In genomic region chr19:48713041-48713863, GRCh38 we compare ENCODE assay signal across 6 cellular contexts. TPM values are rescaled to one million over a fixed set of nuclear protein-coding genes. Genes with fewer than 3 reads are reported as not detected.
DNase-seq lines count a peak whose midpoint lies in the region; ATAC-seq, FAIRE-seq and TF ChIP-seq lines count a peak whose summit lies in the region.

No MANE protein-coding gene starts in this region.

- H3K9ac ChIP-seq in HUES6 (ENCODE audit: low read length) = peak overlapping the region; percentile 57

- H3K4me2 ChIP-seq in A549 = peak overlapping the region; percentile 92

- peak overlapping the region; percentile 78 for H3K27ac Mint-ChIP-seq in dendritic cell treated with granulocyte-macrophage colony-stimulating factor and Interleukin-4, amounts not matched to agents 40 ng/mL and 50 ng/mL, for 4 days

- no peaks in the 10 kb centered on the region for H3K36me3 ChIP-seq in HUES6 (ENCODE audit: control insufficient read depth, insufficient read depth, low read length)

- H3K4me3 Mint-ChIP-seq in dendritic cell treated with granulocyte-macrophage colony-stimulating factor and Interleukin-4, amounts not matched to agents 40 ng/mL and 50 ng/mL, for 4 days = peak overlapping the region; percentile 77

- no peak for TF ChIP-seq POLR2A in A549 (IDR thresholded peaks at IDR 0.05; ENCODE audit: low read length)

- FAIRE-seq in A549 (lab: Jason Lieb, UNC) = no peak

- 6% methylated on average over 25 of the region's 25 CpGs for WGBS in A549 (ENCODE audit: missing lambda C conversion rate)

- ATAC-seq in A549 (peak; percentile 68 to 71), HG03457 (IDR thresholded peaks at IDR 0.05; ENCODE audit: unreplicated experiment) (no peak), HG02870 (IDR thresholded peaks at IDR 0.05; ENCODE audit: unreplicated experiment) (no peak)

- H3K27ac ChIP-seq in A549 (peak overlapping the region; percentile 75 to 85), HUES6 (ENCODE audit: low read depth, low read length) (no peak overlapping the region)

- peaks cover 21% of the 10 kb centered on the region for H3K4me1 Mint-ChIP-seq in dendritic cell treated with granulocyte-macrophage colony-stimulating factor and Interleukin-4, amounts not matched to agents 40 ng/mL and 50 ng/mL, for 4 days (ENCODE audit: low read depth)

- H3K27me3 ChIP-seq in HUES6 (ENCODE audit: control insufficient read depth, insufficient read depth, low read length) = no peaks in the 10 kb centered on the region

- peaks cover 6% of the 10 kb centered on the region for H3K27me3 Mint-ChIP-seq in dendritic cell treated with granulocyte-macrophage colony-stimulating factor and Interleukin-4, amounts not matched to agents 40 ng/mL and 50 ng/mL, for 4 days

- TF ChIP-seq RAD21 in A549 (conservative IDR thresholded peaks at IDR 0.05 in 1 of 2, IDR thresholded peaks at IDR 0.05 in 1 of 2) = no peak

- CTCF ChIA-PET in A549 (lab: Yijun Ruan, JAX) = interaction anchor here (1.0 to 5.4 kb wide), 18 partner anchors 12 to 129 kb away, joined by 3 to 31 read pairs (median 6); partner anchors contain the start of genes CA11 and FUT2

- intact Hi-C loops in dendritic cell treated with granulocyte-macrophage colony-stimulating factor and Interleukin-4, amounts not matched to agents 40 ng/mL and 50 ng/mL, for 4 days (cut with micrococcal nuclease) = no loop called here

- TF ChIP-seq CTCF in A549 (IDR thresholded peaks at IDR 0.05) = no peak

- TF ChIP-seq EP300 in A549 (IDR thresholded peaks at IDR 0.05) = no peak

- peaks cover 16% of the 10 kb centered on the region for H3K4me1 ChIP-seq in A549
- H3K4me1 ChIP-seq in HUES6 (ENCODE audit: control insufficient read depth, insufficient read depth, low read length) = peaks cover 30% of the 10 kb centered on the region

- no peaks in the 10 kb centered on the region for H3K9me3 Mint-ChIP-seq in dendritic cell treated with granulocyte-macrophage colony-stimulating factor and Interleukin-4, amounts not matched to agents 40 ng/mL and 50 ng/mL, for 4 days

- peak overlapping the region; percentile 68 for H3K4me3 ChIP-seq in A549
- peak overlapping the region; percentile 88 for H3K4me3 ChIP-seq in HUES6 (ENCODE audit: low read depth, low read length)

- no peaks in the 10 kb centered on the region for H3K36me3 Mint-ChIP-seq in dendritic cell treated with granulocyte-macrophage colony-stimulating factor and Interleukin-4, amounts not matched to agents 40 ng/mL and 50 ng/mL, for 4 days (ENCODE audit: low read depth)

- H3K9me3 ChIP-seq in A549 (no peaks in the 10 kb centered on the region), HUES6 (ENCODE audit: control insufficient read depth, insufficient read depth, low read depth, low read length) (peaks cover 3% of the 10 kb centered on the region)

- DNase-seq in A549 (ENCODE audit: low read depth in 1 of 2, low spot score in 1 of 2) (peak; percentile 75 to 94), renal cortical epithelial cell (ENCODE audit: low read depth) (peak; percentile 15)

- POLR2A ChIA-PET in A549 (lab: Yijun Ruan, JAX) = interaction anchor here (0.6 to 1.2 kb wide), 6 partner anchors 17 to 209 kb away, joined by 3 read pairs; partner anchors contain the start of genes FUT2, IZUMO1 and PPP1R15A

TF ChIP-seq in A549, 52 proteins besides CTCF, POLR2A, EP300 and RAD21:
- TF ChIP-seq ZC3H11A (IDR thresholded peaks at IDR 0.05) (no peak), FOXS1 (CRISPR knock-in tag; IDR thresholded peaks at IDR 0.05) (no peak), POLR2AphosphoS2 (conservative IDR thresholded peaks at IDR 0.05; ENCODE audit: low read length) (no peak), ZSCAN20 (CRISPR knock-in tag; IDR thresholded peaks at IDR 0.05) (no peak), RFX5 (IDR thresholded peaks at IDR 0.05) (no peak), CBX8 (IDR thresholded peaks at IDR 0.05) (no peak), BCL3 (IDR thresholded peaks at IDR 0.05) (no peak), SREBF2 (IDR thresholded peaks at IDR 0.05) (no peak), FOSL2 (IDR thresholded peaks at IDR 0.05) (no peak), FOSL2 (CRISPR knock-in tag; IDR thresholded peaks at IDR 0.05) (no peak), EHF (CRISPR knock-in tag; IDR thresholded peaks at IDR 0.05) (no peak), RNF2 (IDR thresholded peaks at IDR 0.05; ENCODE audit: borderline replicate concordance, low read depth) (no peak)

RNA-seq across cellular contexts. Expression of gene MAMSTR, which starts 6.3 kb away (rescaled TPM):
- polyA plus RNA-seq in A549 (2011; rRNA removed) = 0.45 and 0.52 TPM in 2 replicates
- 0.81 and 0.87 TPM in 2 replicates for polyA plus RNA-seq in A549 (2012; cell fraction: cytosol; rRNA removed)
- polyA plus RNA-seq in A549 (2012; cell fraction: nucleus; rRNA removed) = 0.85 and 0.95 TPM in 2 replicates
- 0.33 to 0.44 TPM (median 0.40 TPM) in 3 replicates for polyA plus RNA-seq in A549 (2017; fragmentation: RNase III; extraction: RNeasy Plus Mini Kit Qiagen cat#74134 plus additional on column Dnase treatment)
- polyA minus RNA-seq in A549 (2011; rRNA and poly(A)+ RNA removed) = 0.92 and 1.0 TPM in 2 replicates
- total RNA-seq in renal cortical epithelial cell = 0.25 and 0.87 TPM in 2 replicates

RNA-seq across cellular contexts. Expression of gene FUT2, which starts 17.5 kb away (rescaled TPM):
- polyA plus RNA-seq in A549 (2011; rRNA removed) (not detected in 2 replicates), A549 (2017; fragmentation: RNase III; extraction: RNeasy Plus Mini Kit Qiagen cat#74134 plus additional on column Dnase treatment) (not detected in 3 replicates)
- not detected in 2 replicates for polyA plus RNA-seq in A549 (2012; cell fraction: cytosol; rRNA removed)
- not detected in 2 replicates for polyA plus RNA-seq in A549 (2012; cell fraction: nucleus; rRNA removed)
- polyA minus RNA-seq in A549 (2011; rRNA and poly(A)+ RNA removed) = not detected in 2 replicates
- 0.25 and 1.9 TPM in 2 replicates for total RNA-seq in renal cortical epithelial cell

RNA-seq across cellular contexts. Expression of gene RASIP1, which starts 27.2 kb away (rescaled TPM):
- 0.33 and 0.40 TPM in 2 replicates for polyA plus RNA-seq in A549 (2011; rRNA removed)
- polyA plus RNA-seq in A549 (2012; cell fraction: cytosol; rRNA removed) = 0.36 and 0.47 TPM in 2 replicates
- polyA plus RNA-seq in A549 (2012; cell fraction: nucleus; rRNA removed) = 0.69 and 0.83 TPM in 2 replicates
- 0.36 to 0.62 TPM (median 0.45 TPM) in 3 replicates for polyA plus RNA-seq in A549 (2017; fragmentation: RNase III; extraction: RNeasy Plus Mini Kit Qiagen cat#74134 plus additional on column Dnase treatment)
- polyA minus RNA-seq in A549 (2011; rRNA and poly(A)+ RNA removed) = 0.10 and 0.45 TPM in 2 replicates
- total RNA-seq in renal cortical epithelial cell = 0.50 and 0.69 TPM in 2 replicates

RNA-seq across cellular contexts. Expression of gene IZUMO1, which starts 33.5 kb away (rescaled TPM):
- polyA plus RNA-seq in A549 (2011; rRNA removed) (not detected in 2 replicates), A549 (2017; fragmentation: RNase III; extraction: RNeasy Plus Mini Kit Qiagen cat#74134 plus additional on column Dnase treatment) (not detected in 3 replicates)
- not detected in 2 replicates for polyA plus RNA-seq in A549 (2012; cell fraction: cytosol; rRNA removed)
- polyA plus RNA-seq in A549 (2012; cell fraction: nucleus; rRNA removed) = 0.04 TPM in 1 of 2 replicates, not detected in the other
- polyA minus RNA-seq in A549 (2011; rRNA and poly(A)+ RNA removed) = not detected in 2 replicates
- not detected in 2 replicates for total RNA-seq in renal cortical epithelial cell

RNA-seq across cellular contexts. Expression of gene FUT1, which starts 39.2 kb away (rescaled TPM):
- 1.4 and 1.5 TPM in 2 replicates for polyA plus RNA-seq in A549 (2011; rRNA removed)
- 0.17 and 0.21 TPM in 2 replicates for polyA plus RNA-seq in A549 (2012; cell fraction: cytosol; rRNA removed)
- 0.20 and 0.55 TPM in 2 replicates for polyA plus RNA-seq in A549 (2012; cell fraction: nucleus; rRNA removed)
- polyA plus RNA-seq in A549 (2017; fragmentation: RNase III; extraction: RNeasy Plus Mini Kit Qiagen cat#74134 plus additional on column Dnase treatment) = 0.05 to 0.13 TPM (median 0.09 TPM) in 3 replicates
- polyA minus RNA-seq in A549 (2011; rRNA and poly(A)+ RNA removed) = 1.0 and 1.1 TPM in 2 replicates
- 0.05 and 3.0 TPM in 2 replicates for total RNA-seq in renal cortical epithelial cell

Comparison
In these comparisons a context has a peak if more than half of its experiments do, and no peak if none do; other contexts are left out.
1. ATAC-seq: peak in A549 (2 of 2); none in HG03457 (single experiment) and HG02870 (single experiment).